In the genomic region with DNA sequence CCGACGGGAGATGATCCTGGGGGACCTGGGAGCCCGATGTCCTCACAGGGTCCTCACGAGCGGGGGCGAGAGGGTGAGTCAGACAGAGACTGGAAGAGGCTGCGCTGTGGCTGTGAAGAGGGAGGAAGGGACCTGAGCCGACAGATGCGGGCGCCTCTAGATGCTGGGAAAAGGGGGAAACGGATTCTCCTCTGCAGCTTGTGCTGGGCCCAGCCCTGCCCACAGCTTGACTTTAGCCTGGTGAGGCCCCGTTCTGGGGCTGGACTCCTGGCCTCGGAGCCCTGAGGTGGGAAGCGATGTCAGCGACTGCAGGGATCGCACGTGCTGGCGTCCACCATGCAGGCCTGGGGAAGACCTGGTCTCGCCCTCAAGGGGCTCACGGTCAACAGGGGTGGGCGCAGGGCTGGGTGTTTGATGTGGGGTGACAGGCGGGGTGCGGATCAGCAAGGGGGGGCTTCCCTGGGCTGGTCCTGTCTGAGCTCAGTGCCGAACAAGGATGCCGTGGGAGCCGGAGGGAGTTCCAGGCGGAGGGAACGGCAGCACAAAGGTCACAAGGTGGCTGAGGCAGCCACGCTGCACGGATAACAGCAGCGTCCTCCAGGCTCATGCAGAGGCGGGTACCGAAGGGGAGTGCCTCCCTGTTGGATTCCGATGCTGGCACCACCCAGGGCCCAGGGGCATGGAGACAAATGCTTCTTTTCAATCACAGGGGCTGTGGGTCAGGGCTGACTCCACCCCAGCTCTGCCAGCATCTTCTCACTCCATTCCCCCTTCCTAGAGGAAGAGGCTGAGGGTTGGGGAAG, we compare ENCODE assay signal across 13 cellular contexts. TPM values are rescaled to one million over a fixed set of nuclear protein-coding genes. Genes with fewer than 3 reads are reported as not detected.
A peak's percentile ranks its signal among the peaks of the same experiment; 100 is the strongest.
DNase-seq lines count a peak whose midpoint lies in the region; ATAC-seq and TF ChIP-seq lines count a peak whose summit lies in the region.
"Had no signal": no experiment of that assay in that cellular context is flagged by ENCODE, and none has a peak within 500 bp of the region (broad histone marks: within the 10 kb centered on the region; RNA-seq: fewer than 3 reads in every experiment).

No MANE protein-coding gene starts in this region.

- DNase-seq in H9 = no peak
- DNase-seq in ascending aorta (ENCODE audit: low spot score in 2 of 2) = no peak
- peak; percentile 61 for DNase-seq in iris pigment epithelial cell (ENCODE audit: low read depth)
- DNase-seq in gastrocnemius medialis = no peak
- no peak for DNase-seq in C1 segment of cervical spinal cord (lab: John Stamatoyannopoulos, UW)
- DNase-seq in activated CD8-positive, alpha-beta T cell treated with anti-CD3 and anti-CD28 coated beads for 36 hours = no peak
- DNase-seq: adrenal gland, NCI-H146, T-helper 1 cell had no signal

- no peak for ATAC-seq in gastrocnemius medialis
- ATAC-seq in GM21423 (IDR thresholded peaks at IDR 0.05; ENCODE audit: unreplicated experiment) = no peak
- ATAC-seq in activated CD8-positive, alpha-beta T cell treated with anti-CD3 and anti-CD28 coated beads for 36 hours = no peak
- no peak for ATAC-seq in GM18502 (IDR thresholded peaks at IDR 0.05; ENCODE audit: poor library complexity, unreplicated experiment)

- H4K8ac ChIP-seq in H9 (replicated peaks; ENCODE audit: insufficient read length, low read depth, low read length) = no peak overlapping the region

- no peak overlapping the region for H3K27ac ChIP-seq in H9 (ENCODE audit: insufficient read length, low read depth, low read length)
- peak overlapping the region; percentile 99 for H3K27ac ChIP-seq in ascending aorta
- H3K27ac ChIP-seq in gastrocnemius medialis = peak overlapping the region; percentile 86 to 95 (median 88)
- H3K27ac ChIP-seq: C4-2B had no signal

- no peak overlapping the region for H3K18ac ChIP-seq in H9 (ENCODE audit: insufficient read length, low read depth, low read length)

- H3K56ac ChIP-seq in H9 (ENCODE audit: insufficient read length, low read depth, low read length) = no peak overlapping the region

- no peak overlapping the region for H3K9ac ChIP-seq in H9 (ENCODE audit: extremely low read depth, insufficient read length, low read length)

- no peak overlapping the region for H4K91ac ChIP-seq in H9 (ENCODE audit: insufficient read length, low read depth, low read length)

- TF ChIP-seq CTCF in H9 (conservative IDR thresholded peaks at IDR 0.05) = no peak
- TF ChIP-seq CTCF in ascending aorta (IDR thresholded peaks at IDR 0.05) = no peak
- TF ChIP-seq CTCF in gastrocnemius medialis (IDR thresholded peaks at IDR 0.05 in 4 of 5, conservative IDR thresholded peaks at IDR 0.05 in 1 of 5) = no peak
- TF ChIP-seq CTCF in activated CD8-positive, alpha-beta T cell treated with anti-CD3 and anti-CD28 coated beads for 36 hours (IDR thresholded peaks at IDR 0.05) = no peak

- no peak overlapping the region for H2AK5ac ChIP-seq in H9 (ENCODE audit: insufficient read length, low read length)

- H3K14ac ChIP-seq in H9 (ENCODE audit: insufficient read depth, low read length) = no peak overlapping the region

- no peak overlapping the region for H2BK5ac ChIP-seq in H9 (ENCODE audit: insufficient read length, low read length)

- peaks cover 7% of the 10 kb centered on the region for H4K20me1 ChIP-seq in H9 (ENCODE audit: control insufficient read depth, insufficient read depth, insufficient read length)

- no peaks in the 10 kb centered on the region for H3K9me3 ChIP-seq in H9 (ENCODE audit: control insufficient read depth, low read depth, low read length)
- no peaks in the 10 kb centered on the region for H3K9me3 ChIP-seq in ascending aorta
- H3K9me3 ChIP-seq in gastrocnemius medialis = no peaks in the 10 kb centered on the region
- H3K9me3 ChIP-seq: adrenal gland had no signal

- POLR2A ChIA-PET in activated CD8-positive, alpha-beta T cell treated with anti-CD3 and anti-CD28 coated beads for 36 hours (lab: Charles Lee) = interaction anchor here (1.0 kb wide), 1 partner anchor 14 kb away, joined by 4 read pairs; no protein-coding TSS in a partner anchor

- H2AFZ ChIP-seq in H9 (ENCODE audit: low read length) = no peak overlapping the region

- no peaks in the 10 kb centered on the region for H3K23me2 ChIP-seq in H9 (ENCODE audit: insufficient read length, low read depth, low read length, poor library complexity, severe bottlenecking)

- peaks cover 23 to 31% of the 10 kb centered on the region in 2 donors for H3K36me3 ChIP-seq in ascending aorta
- H3K36me3 ChIP-seq in gastrocnemius medialis = peaks cover 0 to 13% of the 10 kb centered on the region in 2 donors

- no peak overlapping the region for H3K4me3 Mint-ChIP-seq in H9
- no peak overlapping the region for H3K4me3 Mint-ChIP-seq in activated CD8-positive, alpha-beta T cell treated with anti-CD3 and anti-CD28 coated beads for 36 hours

- no peaks in the 10 kb centered on the region for H3K79me1 ChIP-seq in H9 (ENCODE audit: insufficient read depth, low read depth, low read length, poor library complexity, severe bottlenecking)

- no peaks in the 10 kb centered on the region for H3K27me3 ChIP-seq in H9 (ENCODE audit: insufficient read depth, low read length)
- no peaks in the 10 kb centered on the region for H3K27me3 ChIP-seq in ascending aorta
- H3K27me3 ChIP-seq in gastrocnemius medialis = no peaks in the 10 kb centered on the region
- H3K27me3 ChIP-seq: adrenal gland had no signal

- H3T11ph ChIP-seq in H9 (ENCODE audit: low read length) = no peak overlapping the region

- in situ Hi-C loops in gastrocnemius medialis (cut with MboI; ENCODE audit: low sequenced_read_pairs in 4 of 4) = no loop called here

- H3K9me3 Mint-ChIP-seq in H9 = no peaks in the 10 kb centered on the region
- no peaks in the 10 kb centered on the region for H3K9me3 Mint-ChIP-seq in activated CD8-positive, alpha-beta T cell treated with anti-CD3 and anti-CD28 coated beads for 36 hours

- H4K5ac ChIP-seq in H9 (ENCODE audit: insufficient read length, low read depth, low read length) = no peak overlapping the region

- CTCF ChIA-PET in activated CD8-positive, alpha-beta T cell treated with anti-CD3 and anti-CD28 coated beads for 36 hours (lab: Charles Lee) = interaction anchor here (3.3 kb wide), 1 partner anchor 30 kb away, joined by 32 read pairs; a partner anchor contains a TSS

- H3K36me3 Mint-ChIP-seq in H9 (ENCODE audit: insufficient read depth in 1 of 3, low read depth in 3 of 3) = peaks cover 9 to 16% (median 9%) of the 10 kb centered on the region in 3 experiments; a peak in 6 of 7 replicates
- peaks cover 9% of the 10 kb centered on the region for H3K36me3 Mint-ChIP-seq in activated CD8-positive, alpha-beta T cell treated with anti-CD3 and anti-CD28 coated beads for 36 hours (ENCODE audit: low read depth)

- H3K4me3 ChIP-seq in ascending aorta = peak overlapping the region in 1 of 2 donors; percentile 60
- no peak overlapping the region for H3K4me3 ChIP-seq in gastrocnemius medialis
- H3K4me3 ChIP-seq: adrenal gland had no signal

- H3K27ac Mint-ChIP-seq in H9 = peak overlapping the region; percentile 86 to 93 (median 87); a peak in 6 of 7 replicates
- no peak overlapping the region for H3K27ac Mint-ChIP-seq in activated CD8-positive, alpha-beta T cell treated with anti-CD3 and anti-CD28 coated beads for 36 hours
- H3K27ac Mint-ChIP-seq: progenitor cell of endocrine pancreas had no signal

- H2BK120ac ChIP-seq in H9 (ENCODE audit: low read depth, low read length, poor library complexity, severe bottlenecking) = no peak overlapping the region

- intact Hi-C loops in ascending aorta (cut with DNase I) (no loop called here), gastrocnemius medialis (cut with DNase I; ENCODE audit: low total_unique reads) (loop anchor here (10.0 kb wide), 1 partner anchor 156 kb away; no protein-coding TSS in a partner anchor)
- intact Hi-C loops in activated CD8-positive, alpha-beta T cell treated with anti-CD3 and anti-CD28 coated beads for 36 hours (cut with micrococcal nuclease) = no loop called here

- H3K4me2 ChIP-seq in H9 (ENCODE audit: insufficient read depth, insufficient read length, low read length) = no peak overlapping the region

- no peak overlapping the region for H2BK12ac ChIP-seq in H9 (ENCODE audit: insufficient read length, low read depth, low read length)

- H3K23ac ChIP-seq in H9 (ENCODE audit: insufficient read length, low read depth, low read length) = no peak overlapping the region

- TF ChIP-seq POLR2A in gastrocnemius medialis (IDR thresholded peaks at IDR 0.05) = no peak

- H3K79me2 ChIP-seq in H9 (ENCODE audit: insufficient read depth, low read length) = no peaks in the 10 kb centered on the region

- no peaks in the 10 kb centered on the region; the same call in 1 of the 2 replicates for H3K4me1 ChIP-seq in H9 (ENCODE audit: insufficient read depth, low read length)
- peaks cover 18 to 53% of the 10 kb centered on the region in 2 donors for H3K4me1 ChIP-seq in ascending aorta
- peaks cover 33 to 34% of the 10 kb centered on the region in 2 donors for H3K4me1 ChIP-seq in gastrocnemius medialis

- no peak overlapping the region for H2BK15ac ChIP-seq in H9 (ENCODE audit: low read depth, low read length)

- no peak overlapping the region for H2BK20ac ChIP-seq in H9 (ENCODE audit: low read depth, low read length, poor library complexity, severe bottlenecking)

- H3K4me1 Mint-ChIP-seq in H9 = peaks cover 16 to 31% of the 10 kb centered on the region in 2 experiments
- peaks cover 43% of the 10 kb centered on the region for H3K4me1 Mint-ChIP-seq in activated CD8-positive, alpha-beta T cell treated with anti-CD3 and anti-CD28 coated beads for 36 hours (ENCODE audit: low read depth)

- no CpG with 5 or more reads among the region's 34 CpGs for WGBS in H9 (ENCODE audit: extremely low coverage, insufficient read length, low lambda C conversion rate)

- no peaks in the 10 kb centered on the region for H3K27me3 Mint-ChIP-seq in H9 (ENCODE audit: low read depth)
- no peaks in the 10 kb centered on the region for H3K27me3 Mint-ChIP-seq in activated CD8-positive, alpha-beta T cell treated with anti-CD3 and anti-CD28 coated beads for 36 hours
- H3K27me3 Mint-ChIP-seq: progenitor cell of endocrine pancreas had no signal

- H3K4ac ChIP-seq in H9 (ENCODE audit: low read depth, low read length) = no peak overlapping the region

RNA-seq across cellular contexts. Expression of a gene that starts 31.7 kb away (rescaled TPM):
- total RNA-seq in H9 (2021) = 41.7 and 42.2 TPM in 2 replicates
- 87.3 TPM for total RNA-seq in ascending aorta
- total RNA-seq in gastrocnemius medialis = 10 to 100 TPM in 3 of 4 donors, 1 to 10 TPM in 1; 8.2 to 18.0 (median 17.3) TPM
- 10 to 100 TPM; 20.4 to 22.2 TPM for total RNA-seq in activated CD8-positive, alpha-beta T cell treated with anti-CD3 and anti-CD28 coated beads for 36 hours

RNA-seq across cellular contexts. Expression of a gene that starts 39.7 kb away (rescaled TPM):
- 27.3 and 27.9 TPM in 2 replicates for total RNA-seq in H9 (2021)
- total RNA-seq in ascending aorta = 12.6 TPM
- 1 to 10 TPM in 3 of 4 donors, under 1 TPM in 1; 0.67 to 3.7 (median 1.7) TPM for total RNA-seq in gastrocnemius medialis
- total RNA-seq in activated CD8-positive, alpha-beta T cell treated with anti-CD3 and anti-CD28 coated beads for 36 hours = 1 to 10 TPM in 1 of 2 experiments, under 1 TPM in 1; 0.69 to 2.4 TPM

RNA-seq across cellular contexts. Expression of a gene that starts 41.9 kb away (rescaled TPM):
- total RNA-seq in H9 (2021) (35.9 and 37.3 TPM in 2 replicates), ascending aorta (57.6 TPM), gastrocnemius medialis (10 to 100 TPM; 19.5 to 28.4 (median 27.4) TPM)
- total RNA-seq in activated CD8-positive, alpha-beta T cell treated with anti-CD3 and anti-CD28 coated beads for 36 hours = 10 to 100 TPM; 25.9 to 28.5 TPM
